In genomic region chr6:149060300-149060984, GRCh38 we compare ENCODE assay signal across 9 cellular contexts.
A peak's percentile ranks its signal among the peaks of the same experiment; 100 is the strongest.
DNase-seq lines count a peak whose midpoint lies in the region; ATAC-seq lines count a peak whose summit lies in the region.
"Had no signal": no experiment of that assay in that cellular context is flagged by ENCODE, and none has a peak within 500 bp of the region (broad histone marks: within the 10 kb centered on the region; RNA-seq: fewer than 3 reads in every experiment).

No MANE protein-coding gene starts in this region.

- no peaks in the 10 kb centered on the region for H3K27me3 ChIP-seq in CD4-positive, alpha-beta memory T cell (ENCODE audit: insufficient read depth, low read length)
- no peaks in the 10 kb centered on the region for H3K27me3 ChIP-seq in Karpas-422 (ENCODE audit: low read length)
- H3K27me3 ChIP-seq: cardiac muscle cell had no signal

- no peaks in the 10 kb centered on the region for H3K27me3 Mint-ChIP-seq in CD4-positive, alpha-beta memory T cell

- H3K79me2 ChIP-seq in Karpas-422 (ENCODE audit: low read length), result no peaks in the 10 kb centered on the region

- peak overlapping the region; percentile 93 to 96 (median 94) for H3K27ac Mint-ChIP-seq in CD4-positive, alpha-beta memory T cell

- H3K9me3 Mint-ChIP-seq in CD4-positive, alpha-beta memory T cell, result no peaks in the 10 kb centered on the region

- H3K4me3 Mint-ChIP-seq in CD4-positive, alpha-beta memory T cell, result peak overlapping the region; percentile 65 to 87 (median 80)

- H2AFZ ChIP-seq in Karpas-422 (ENCODE audit: low read length), result 0 out of 2 replicates have a peak overlapping the region, but pooled peaks have one; percentile 25

- no peaks in the 10 kb centered on the region for H3K36me3 Mint-ChIP-seq in CD4-positive, alpha-beta memory T cell

- peak overlapping the region; percentile 47 for H3K27ac ChIP-seq in CD4-positive, alpha-beta memory T cell (ENCODE audit: low read depth, low read length)
- H3K27ac ChIP-seq in Karpas-422 (ENCODE audit: low read length) (no peak overlapping the region), epithelial cell of prostate (peak overlapping the region; percentile 4)
- H3K27ac ChIP-seq: cardiac muscle cell had no signal

- POLR2A ChIA-PET in CD4-positive, alpha-beta memory T cell (lab: Charles Lee; ENCODE audit: partially characterized antibody), result interaction anchor here (1.1 to 10.4 kb wide), 6 partner anchors 13 to 152 kb away, joined by 3 to 118 read pairs (median 4); no protein-coding TSS in a partner anchor

- H4K20me1 ChIP-seq in Karpas-422 (ENCODE audit: insufficient read depth, low read depth, low read length), result no peaks in the 10 kb centered on the region

- peaks cover 46% of the 10 kb centered on the region for H3K4me1 ChIP-seq in CD4-positive, alpha-beta memory T cell (ENCODE audit: insufficient read depth, low read length)
- peaks cover 7% of the 10 kb centered on the region for H3K4me1 ChIP-seq in Karpas-422 (ENCODE audit: low read length)

- H3K9me2 ChIP-seq in Karpas-422 (replicated peaks; ENCODE audit: insufficient read depth, low read length), result no peaks in the 10 kb centered on the region

- DNase-seq in CD4-positive, alpha-beta memory T cell, result peak; percentile 53 to 75 (median 62)
- DNase-seq in Karpas-422 (no peak), epithelial cell of prostate (ENCODE audit: low read depth, low spot score) (no peak), HK-2 (ENCODE audit: unreplicated experiment) (no peak), HCEC 1CT (no peak)
- peak; percentile 33 to 44 for DNase-seq in activated CD4-positive, alpha-beta T cell treated with anti-CD3 and anti-CD28 coated beads for 4 hours
- DNase-seq in stimulated activated CD8-positive, alpha-beta memory T cell treated with anti-CD3 and anti-CD28 coated beads, Interleukin-4, amount 100 ng/mL, for 24 hours (ENCODE audit: low read depth), result peak; percentile 15

- peak; percentile 70 for ATAC-seq in GM21515 (IDR thresholded peaks at IDR 0.05; ENCODE audit: unreplicated experiment)

- H3K9me3 ChIP-seq in CD4-positive, alpha-beta memory T cell (ENCODE audit: control insufficient read depth in 1 of 2, low read length in 2 of 2), result no peaks in the 10 kb centered on the region
- no peaks in the 10 kb centered on the region for H3K9me3 ChIP-seq in Karpas-422 (ENCODE audit: low read length)

- peak overlapping the region in 1 of 2 donors; percentile 34 for H3K4me3 ChIP-seq in CD4-positive, alpha-beta memory T cell (ENCODE audit: low read length in 2 of 2)
- no peak overlapping the region for H3K4me3 ChIP-seq in Karpas-422 (ENCODE audit: low read length)
- H3K4me3 ChIP-seq: cardiac muscle cell had no signal

- H3K36me3 ChIP-seq in CD4-positive, alpha-beta memory T cell (ENCODE audit: insufficient read depth, low read length), result no peaks in the 10 kb centered on the region
- no peaks in the 10 kb centered on the region for H3K36me3 ChIP-seq in Karpas-422 (ENCODE audit: insufficient read depth, low read length)
- H3K36me3 ChIP-seq: cardiac muscle cell had no signal

- no peak overlapping the region for H3K9ac ChIP-seq in Karpas-422 (ENCODE audit: low read length)

- CTCF ChIA-PET in CD4-positive, alpha-beta memory T cell (lab: Charles Lee; ENCODE audit: partially characterized antibody), result interaction anchor here (2.2 to 3.2 kb wide), 2 partner anchors 15 to 22 kb away, joined by 6 to 15 read pairs; no protein-coding TSS in a partner anchor

- intact Hi-C loops in CD4-positive, alpha-beta memory T cell (cut with micrococcal nuclease), result no loop called here

- H3K4me2 ChIP-seq in Karpas-422 (ENCODE audit: low read depth, low read length, poor library complexity, severe bottlenecking), result peak overlapping the region; percentile 33

- H3K4me1 Mint-ChIP-seq in CD4-positive, alpha-beta memory T cell, result peaks cover 27 to 52% (median 34%) of the 10 kb centered on the region in 4 donors

Comparison
In these comparisons a context has a peak if more than half of its experiments do, and no peak if none do; other contexts are left out.
1. DNase-seq: peak in CD4-positive, alpha-beta memory T cell (5 of 5), activated CD4-positive, alpha-beta T cell treated with anti-CD3 and anti-CD28 coated beads for 4 hours (2 of 2) and stimulated activated CD8-positive, alpha-beta memory T cell treated with anti-CD3 and anti-CD28 coated beads, Interleukin-4, amount 100 ng/mL, for 24 hours (single experiment); none in Karpas-422 (single experiment), epithelial cell of prostate (single experiment), HK-2 (single experiment) and HCEC 1CT (single experiment).